Comparison of ENCODE assay signal across 8 cellular contexts in the genomic region with DNA sequence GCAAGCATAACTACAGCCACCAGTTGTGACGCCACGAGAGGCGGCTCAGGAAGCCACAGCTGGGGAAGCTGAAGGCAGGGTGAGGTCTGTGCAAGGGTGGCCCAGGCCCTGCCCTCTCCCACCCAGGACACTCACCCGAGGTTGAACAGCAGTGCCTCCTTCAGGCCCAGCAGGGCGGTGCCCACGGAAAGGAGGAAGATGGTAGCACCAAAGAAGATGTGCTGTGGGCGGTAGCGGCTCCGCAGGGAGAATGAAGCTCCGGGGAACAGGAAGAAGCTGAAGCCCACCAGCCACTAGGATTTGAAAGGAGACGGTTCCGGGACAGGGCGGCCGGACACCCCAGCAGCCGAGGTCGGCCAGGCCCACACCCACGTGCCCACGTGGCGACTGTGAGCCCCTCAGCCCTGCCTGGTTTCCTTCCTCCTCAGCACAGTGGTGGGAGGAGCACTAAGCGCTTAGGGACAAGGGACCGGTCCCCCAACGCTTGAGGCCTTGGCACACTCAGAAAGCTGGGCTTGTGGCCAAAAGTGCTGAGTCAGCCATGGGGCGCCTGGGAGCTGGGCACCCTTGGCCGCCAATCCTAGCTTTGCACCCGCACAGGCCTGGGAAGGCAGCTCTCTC. TPM values are rescaled to one million over a fixed set of nuclear protein-coding genes. Genes with fewer than 3 reads are reported as not detected.
DNase-seq lines count a peak whose midpoint lies in the region; ATAC-seq lines count a peak whose summit lies in the region.

No MANE protein-coding gene starts in this region.

- H3K27me3 Mint-ChIP-seq in stimulated activated naive CD8-positive, alpha-beta T cell treated with anti-CD3 and anti-CD28 coated beads, Interleukin-15, Interleukin-2, amounts not matched to agents 100 ng/mL and 50 ng/mL, for 24 hours = no peaks in the 10 kb centered on the region

- intact Hi-C loops in left ventricle myocardium superior (cut with micrococcal nuclease) = no loop called here

- ATAC-seq in left ventricle myocardium superior (peak; percentile 64), HG02938 (IDR thresholded peaks at IDR 0.05; ENCODE audit: unreplicated experiment) (no peak)

- peaks cover 33% of the 10 kb centered on the region for H3K4me1 Mint-ChIP-seq in stimulated activated naive CD8-positive, alpha-beta T cell treated with anti-CD3 and anti-CD28 coated beads, Interleukin-15, Interleukin-2, amounts not matched to agents 100 ng/mL and 50 ng/mL, for 24 hours (ENCODE audit: low read depth)

- no peaks in the 10 kb centered on the region for H3K36me3 Mint-ChIP-seq in stimulated activated naive CD8-positive, alpha-beta T cell treated with anti-CD3 and anti-CD28 coated beads, Interleukin-15, Interleukin-2, amounts not matched to agents 100 ng/mL and 50 ng/mL, for 24 hours (ENCODE audit: low read depth)

- peak overlapping the region; percentile 58 for H3K4me3 Mint-ChIP-seq in stimulated activated naive CD8-positive, alpha-beta T cell treated with anti-CD3 and anti-CD28 coated beads, Interleukin-15, Interleukin-2, amounts not matched to agents 100 ng/mL and 50 ng/mL, for 24 hours

- H3K9me3 Mint-ChIP-seq in stimulated activated naive CD8-positive, alpha-beta T cell treated with anti-CD3 and anti-CD28 coated beads, Interleukin-15, Interleukin-2, amounts not matched to agents 100 ng/mL and 50 ng/mL, for 24 hours = no peaks in the 10 kb centered on the region

- peak; percentile 30 for DNase-seq in Caki2 (ENCODE audit: low read depth)
- peak; percentile 56 for DNase-seq in NCI-H1092 treated with DMSO at 0.1 percent for 48 hours (lab: John Stamatoyannopoulos, UW)
- DNase-seq in amygdala (lab: John Stamatoyannopoulos, UW) = peak in 47 of 56 donors; percentile 17 to 86 (median 53)
- peak; percentile 84 for DNase-seq in left ventricle myocardium superior
- no peak for DNase-seq in NCI-H1436 (lab: John Stamatoyannopoulos, UW)
- DNase-seq in HT-29 (ENCODE audit: low spot score) = no peak

- in situ Hi-C loops in Caki2 (cut with HindIII; ENCODE audit: low pct_unique_long_range_greater_than_20kb, low sequenced_read_pairs) = no loop called here

- H3K27ac Mint-ChIP-seq in stimulated activated naive CD8-positive, alpha-beta T cell treated with anti-CD3 and anti-CD28 coated beads, Interleukin-15, Interleukin-2, amounts not matched to agents 100 ng/mL and 50 ng/mL, for 24 hours = peak overlapping the region; percentile 48

RNA-seq across cellular contexts. Expression of gene CYB561, which starts 11.0 kb away (rescaled TPM):
- 40.1 and 43.8 TPM in 2 replicates for total RNA-seq in Caki2 (2014; rRNA removed; shearing (Covaris generic); ENCODE audit: low replicate concordance)
- total RNA-seq in left ventricle myocardium superior = 14.7 TPM
- 104 and 105 TPM in 2 replicates for total RNA-seq in HT-29 (2014; rRNA removed; shearing (Covaris generic))

RNA-seq across cellular contexts. Expression of gene ACE, which starts 41.8 kb away (rescaled TPM):
- total RNA-seq in Caki2 (2014; rRNA removed; shearing (Covaris generic); ENCODE audit: low replicate concordance) = not detected in 2 replicates
- total RNA-seq in left ventricle myocardium superior = 5.6 TPM
- total RNA-seq in HT-29 (2014; rRNA removed; shearing (Covaris generic)) = 3.1 TPM in 1 of 2 replicates, not detected in the other

Comparison
In these comparisons a context has a peak if more than half of its experiments do, and no peak if none do; other contexts are left out.
1. DNase-seq: peak in Caki2 (single experiment), NCI-H1092 treated with DMSO at 0.1 percent for 48 hours (single experiment), amygdala (47 of 56) and left ventricle myocardium superior (single experiment); none in NCI-H1436 (single experiment) and HT-29 (single experiment).